1 cellular context compared by ENCODE assay signal in the genomic region with DNA sequence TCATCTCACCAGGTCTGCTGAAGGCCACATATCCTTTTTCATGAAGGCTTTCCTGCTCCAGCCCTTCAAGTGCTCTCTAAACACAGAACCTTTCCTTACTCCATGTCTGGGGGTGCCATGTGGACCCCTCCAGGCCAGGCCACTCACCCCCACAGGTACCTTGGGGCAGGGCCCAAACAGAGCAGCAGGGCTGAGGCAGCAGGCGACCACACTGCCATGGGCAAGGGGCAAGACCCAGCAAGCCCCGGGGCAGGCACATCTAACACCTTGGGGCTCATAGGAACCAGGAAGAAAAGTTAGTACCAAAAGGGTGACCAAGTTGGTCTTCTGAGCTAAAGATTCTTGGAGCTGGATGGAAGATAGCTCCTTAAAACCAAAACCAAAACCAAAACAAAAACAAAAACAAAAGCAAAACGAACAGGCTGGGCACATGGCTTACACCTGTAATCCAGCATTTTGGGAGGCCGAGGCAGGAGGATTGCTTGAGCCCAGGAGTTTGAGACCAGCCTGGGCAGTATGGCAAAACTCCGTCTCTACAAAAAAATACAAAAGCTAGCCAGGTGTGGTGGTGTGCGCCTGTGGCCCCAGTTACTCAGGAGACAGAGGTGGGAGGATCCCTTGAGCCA.
TF ChIP-seq lines count a peak whose summit lies in the region.

No MANE protein-coding gene starts in this region.

TF ChIP-seq in HepG2, 621 proteins besides CTCF, POLR2A, EP300 and RAD21:
- TF ChIP-seq FOXO1 (CRISPR knock-in tag; IDR thresholded peaks at IDR 0.05) (no peak), PCBP1 (IDR thresholded peaks at IDR 0.05; ENCODE audit: borderline replicate concordance, low read depth, low read length) (no peak), MLXIP (CRISPR knock-in tag; IDR thresholded peaks at IDR 0.05; ENCODE audit: borderline replicate concordance) (no peak), MIXL1 (CRISPR knock-in tag; IDR thresholded peaks at IDR 0.05) (no peak), ZNF383 (CRISPR knock-in tag; IDR thresholded peaks at IDR 0.05; ENCODE audit: borderline replicate concordance) (no peak), CENPT (CRISPR knock-in tag; IDR thresholded peaks at IDR 0.05; ENCODE audit: low read depth) (no peak), ZSCAN20 (CRISPR knock-in tag; IDR thresholded peaks at IDR 0.05; ENCODE audit: borderline replicate concordance) (no peak), RXRA (CRISPR knock-in tag; IDR thresholded peaks at IDR 0.05) (no peak), RARA (CRISPR knock-in tag; IDR thresholded peaks at IDR 0.05) (no peak), ZNF317 (CRISPR knock-in tag; IDR thresholded peaks at IDR 0.05) (no peak), BRD4 (CRISPR knock-in tag; IDR thresholded peaks at IDR 0.05) (no peak), HNF4A (CRISPR knock-in tag; IDR thresholded peaks at IDR 0.05) (no peak), MAF1 (CRISPR knock-in tag; IDR thresholded peaks at IDR 0.05; ENCODE audit: borderline replicate concordance) (no peak), ZNF274 (CRISPR knock-in tag; IDR thresholded peaks at IDR 0.05) (no peak)
- TF ChIP-seq, protein P1, sequence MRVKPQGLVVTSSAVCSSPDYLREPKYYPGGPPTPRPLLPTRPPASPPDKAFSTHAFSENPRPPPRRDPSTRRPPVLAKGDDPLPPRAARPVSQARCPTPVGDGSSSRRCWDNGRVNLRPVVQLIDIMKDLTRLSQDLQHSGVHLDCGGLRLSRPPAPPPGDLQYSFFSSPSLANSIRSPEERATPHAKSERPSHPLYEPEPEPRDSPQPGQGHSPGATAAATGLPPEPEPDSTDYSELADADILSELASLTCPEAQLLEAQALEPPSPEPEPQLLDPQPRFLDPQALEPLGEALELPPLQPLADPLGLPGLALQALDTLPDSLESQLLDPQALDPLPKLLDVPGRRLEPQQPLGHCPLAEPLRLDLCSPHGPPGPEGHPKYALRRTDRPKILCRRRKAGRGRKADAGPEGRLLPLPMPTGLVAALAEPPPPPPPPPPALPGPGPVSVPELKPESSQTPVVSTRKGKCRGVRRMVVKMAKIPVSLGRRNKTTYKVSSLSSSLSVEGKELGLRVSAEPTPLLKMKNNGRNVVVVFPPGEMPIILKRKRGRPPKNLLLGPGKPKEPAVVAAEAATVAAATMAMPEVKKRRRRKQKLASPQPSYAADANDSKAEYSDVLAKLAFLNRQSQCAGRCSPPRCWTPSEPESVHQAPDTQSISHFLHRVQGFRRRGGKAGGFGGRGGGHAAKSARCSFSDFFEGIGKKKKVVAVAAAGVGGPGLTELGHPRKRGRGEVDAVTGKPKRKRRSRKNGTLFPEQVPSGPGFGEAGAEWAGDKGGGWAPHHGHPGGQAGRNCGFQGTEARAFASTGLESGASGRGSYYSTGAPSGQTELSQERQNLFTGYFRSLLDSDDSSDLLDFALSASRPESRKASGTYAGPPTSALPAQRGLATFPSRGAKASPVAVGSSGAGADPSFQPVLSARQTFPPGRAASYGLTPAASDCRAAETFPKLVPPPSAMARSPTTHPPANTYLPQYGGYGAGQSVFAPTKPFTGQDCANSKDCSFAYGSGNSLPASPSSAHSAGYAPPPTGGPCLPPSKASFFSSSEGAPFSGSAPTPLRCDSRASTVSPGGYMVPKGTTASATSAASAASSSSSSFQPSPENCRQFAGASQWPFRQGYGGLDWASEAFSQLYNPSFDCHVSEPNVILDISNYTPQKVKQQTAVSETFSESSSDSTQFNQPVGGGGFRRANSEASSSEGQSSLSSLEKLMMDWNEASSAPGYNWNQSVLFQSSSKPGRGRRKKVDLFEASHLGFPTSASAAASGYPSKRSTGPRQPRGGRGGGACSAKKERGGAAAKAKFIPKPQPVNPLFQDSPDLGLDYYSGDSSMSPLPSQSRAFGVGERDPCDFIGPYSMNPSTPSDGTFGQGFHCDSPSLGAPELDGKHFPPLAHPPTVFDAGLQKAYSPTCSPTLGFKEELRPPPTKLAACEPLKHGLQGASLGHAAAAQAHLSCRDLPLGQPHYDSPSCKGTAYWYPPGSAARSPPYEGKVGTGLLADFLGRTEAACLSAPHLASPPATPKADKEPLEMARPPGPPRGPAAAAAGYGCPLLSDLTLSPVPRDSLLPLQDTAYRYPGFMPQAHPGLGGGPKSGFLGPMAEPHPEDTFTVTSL (CRISPR knock-in tag; IDR thresholded peaks at IDR 0.05; ENCODE audit: borderline replicate concordance), result no peak
- TF ChIP-seq, protein P2, sequence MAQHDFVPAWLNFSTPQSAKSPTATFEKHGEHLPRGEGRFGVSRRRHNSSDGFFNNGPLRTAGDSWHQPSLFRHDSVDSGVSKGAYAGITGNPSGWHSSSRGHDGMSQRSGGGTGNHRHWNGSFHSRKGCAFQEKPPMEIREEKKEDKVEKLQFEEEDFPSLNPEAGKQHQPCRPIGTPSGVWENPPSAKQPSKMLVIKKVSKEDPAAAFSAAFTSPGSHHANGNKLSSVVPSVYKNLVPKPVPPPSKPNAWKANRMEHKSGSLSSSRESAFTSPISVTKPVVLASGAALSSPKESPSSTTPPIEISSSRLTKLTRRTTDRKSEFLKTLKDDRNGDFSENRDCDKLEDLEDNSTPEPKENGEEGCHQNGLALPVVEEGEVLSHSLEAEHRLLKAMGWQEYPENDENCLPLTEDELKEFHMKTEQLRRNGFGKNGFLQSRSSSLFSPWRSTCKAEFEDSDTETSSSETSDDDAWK (CRISPR knock-in tag; IDR thresholded peaks at IDR 0.05), result no peak
- TF ChIP-seq, protein P3, sequence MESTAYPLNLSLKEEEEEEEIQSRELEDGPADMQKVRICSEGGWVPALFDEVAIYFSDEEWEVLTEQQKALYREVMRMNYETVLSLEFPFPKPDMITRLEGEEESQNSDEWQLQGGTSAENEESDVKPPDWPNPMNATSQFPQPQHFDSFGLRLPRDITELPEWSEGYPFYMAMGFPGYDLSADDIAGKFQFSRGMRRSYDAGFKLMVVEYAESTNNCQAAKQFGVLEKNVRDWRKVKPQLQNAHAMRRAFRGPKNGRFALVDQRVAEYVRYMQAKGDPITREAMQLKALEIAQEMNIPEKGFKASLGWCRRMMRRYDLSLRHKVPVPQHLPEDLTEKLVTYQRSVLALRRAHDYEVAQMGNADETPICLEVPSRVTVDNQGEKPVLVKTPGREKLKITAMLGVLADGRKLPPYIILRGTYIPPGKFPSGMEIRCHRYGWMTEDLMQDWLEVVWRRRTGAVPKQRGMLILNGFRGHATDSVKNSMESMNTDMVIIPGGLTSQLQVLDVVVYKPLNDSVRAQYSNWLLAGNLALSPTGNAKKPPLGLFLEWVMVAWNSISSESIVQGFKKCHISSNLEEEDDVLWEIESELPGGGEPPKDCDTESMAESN (CRISPR knock-in tag; conservative IDR thresholded peaks at IDR 0.05), result no peak
- TF ChIP-seq, protein P4, sequence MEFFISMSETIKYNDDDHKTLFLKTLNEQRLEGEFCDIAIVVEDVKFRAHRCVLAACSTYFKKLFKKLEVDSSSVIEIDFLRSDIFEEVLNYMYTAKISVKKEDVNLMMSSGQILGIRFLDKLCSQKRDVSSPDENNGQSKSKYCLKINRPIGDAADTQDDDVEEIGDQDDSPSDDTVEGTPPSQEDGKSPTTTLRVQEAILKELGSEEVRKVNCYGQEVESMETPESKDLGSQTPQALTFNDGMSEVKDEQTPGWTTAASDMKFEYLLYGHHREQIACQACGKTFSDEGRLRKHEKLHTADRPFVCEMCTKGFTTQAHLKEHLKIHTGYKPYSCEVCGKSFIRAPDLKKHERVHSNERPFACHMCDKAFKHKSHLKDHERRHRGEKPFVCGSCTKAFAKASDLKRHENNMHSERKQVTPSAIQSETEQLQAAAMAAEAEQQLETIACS (CRISPR knock-in tag; IDR thresholded peaks at IDR 0.05), result no peak
- TF ChIP-seq, protein P5, sequence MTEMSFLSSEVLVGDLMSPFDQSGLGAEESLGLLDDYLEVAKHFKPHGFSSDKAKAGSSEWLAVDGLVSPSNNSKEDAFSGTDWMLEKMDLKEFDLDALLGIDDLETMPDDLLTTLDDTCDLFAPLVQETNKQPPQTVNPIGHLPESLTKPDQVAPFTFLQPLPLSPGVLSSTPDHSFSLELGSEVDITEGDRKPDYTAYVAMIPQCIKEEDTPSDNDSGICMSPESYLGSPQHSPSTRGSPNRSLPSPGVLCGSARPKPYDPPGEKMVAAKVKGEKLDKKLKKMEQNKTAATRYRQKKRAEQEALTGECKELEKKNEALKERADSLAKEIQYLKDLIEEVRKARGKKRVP (CRISPR knock-in tag; IDR thresholded peaks at IDR 0.05), result no peak
